ENCODE assay signal across 8 cellular contexts in the genomic region with DNA sequence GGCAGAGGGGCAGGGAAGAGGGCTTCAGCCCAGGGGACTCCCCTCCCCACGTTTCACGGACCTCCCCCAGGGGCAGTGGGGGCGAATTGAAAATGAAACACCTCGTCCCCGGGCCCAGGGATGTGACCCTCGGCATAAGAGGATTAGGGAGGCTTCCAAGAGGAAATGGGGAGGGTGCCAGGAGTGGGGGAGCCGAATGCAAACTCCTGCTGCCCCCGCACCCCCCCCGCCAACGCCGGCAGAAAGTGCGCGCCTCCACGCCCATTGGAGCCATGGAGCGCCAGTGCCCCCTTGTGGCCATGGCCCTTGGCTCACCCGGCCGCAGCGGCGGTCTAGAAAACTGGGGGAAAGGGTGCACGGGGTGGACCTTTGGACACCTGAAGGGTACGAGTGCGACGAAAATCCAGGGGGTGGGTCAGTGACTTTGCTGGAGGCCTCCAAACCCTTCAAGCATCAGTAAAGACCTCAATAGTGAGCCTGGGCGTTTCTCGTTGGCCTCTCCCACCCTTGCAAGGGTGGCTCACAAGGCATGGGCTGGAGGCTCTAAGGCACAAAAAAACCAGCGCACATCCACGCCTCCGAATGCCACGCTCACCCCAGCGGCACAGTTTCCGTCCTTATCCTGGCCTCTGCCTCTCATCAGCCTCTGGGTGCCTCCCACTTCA.
DNase-seq lines count a peak whose midpoint lies in the region; ATAC-seq and TF ChIP-seq lines count a peak whose summit lies in the region.

No MANE protein-coding gene starts in this region.

- H3K27me3 ChIP-seq in left ventricle myocardium inferior (ENCODE audit: low read depth) (no peaks in the 10 kb centered on the region), vagina (no peaks in the 10 kb centered on the region)

- peak overlapping the region; percentile 48 for H3K27ac ChIP-seq in left ventricle myocardium inferior (replicated peaks)
- peak overlapping the region; percentile 74 for H3K27ac ChIP-seq in vagina

- TF ChIP-seq CTCF in GM12865 (IDR thresholded peaks at IDR 0.05; ENCODE audit: insufficient read depth, low read depth, low read length, missing control alignments) (peak; percentile 77), left ventricle myocardium inferior (IDR thresholded peaks at IDR 0.05; ENCODE audit: borderline replicate concordance) (peak; percentile 87), vagina (IDR thresholded peaks at IDR 0.05) (peak; percentile 66 to 85 (median 82))

- TF ChIP-seq POLR2A in vagina (IDR thresholded peaks at IDR 0.05), result no peak

- H3K4me3 ChIP-seq in GM12865 (ENCODE audit: low read depth, low read length), result peak overlapping the region; percentile 37
- peak overlapping the region; percentile 60 for H3K4me3 ChIP-seq in left ventricle myocardium inferior
- peak overlapping the region; percentile 39 to 48 for H3K4me3 ChIP-seq in vagina

- intact Hi-C loops in left ventricle myocardium inferior (cut with micrococcal nuclease) (no loop called here), vagina (cut with DNase I) (loop anchor here (5.0 kb wide), 1 partner anchor 459 kb away; a partner anchor contains a TSS)

- no peaks in the 10 kb centered on the region for H3K4me1 Mint-ChIP-seq in activated naive CD8-positive, alpha-beta T cell treated with anti-CD3 and anti-CD28 coated beads, Interleukin-2, amount 50 U/mL, for 24 hours

- no peaks in the 10 kb centered on the region for H3K36me3 Mint-ChIP-seq in activated naive CD8-positive, alpha-beta T cell treated with anti-CD3 and anti-CD28 coated beads, Interleukin-2, amount 50 U/mL, for 24 hours (ENCODE audit: low read depth)

- no peaks in the 10 kb centered on the region for H3K9me3 ChIP-seq in left ventricle myocardium inferior (replicated peaks)
- H3K9me3 ChIP-seq in vagina, result no peaks in the 10 kb centered on the region

- DNase-seq in GM12865 (ENCODE audit: low read depth) (peak; percentile 29), SK-MEL-5 (ENCODE audit: low read depth, low spot score) (peak; percentile 27), left ventricle myocardium inferior (peak; percentile 67), retina (peak; percentile 80), vagina (ENCODE audit: extremely low spot score in 2 of 2) (no peak), NCI-H187 (lab: John Stamatoyannopoulos, UW) (no peak)
- DNase-seq in activated naive CD8-positive, alpha-beta T cell treated with anti-CD3 and anti-CD28 coated beads, Interleukin-2, amount 50 U/mL, for 24 hours, result peak; percentile 57

- no peaks in the 10 kb centered on the region for H3K36me3 ChIP-seq in left ventricle myocardium inferior
- no peaks in the 10 kb centered on the region for H3K36me3 ChIP-seq in vagina

- H3K9me3 Mint-ChIP-seq in activated naive CD8-positive, alpha-beta T cell treated with anti-CD3 and anti-CD28 coated beads, Interleukin-2, amount 50 U/mL, for 24 hours, result no peaks in the 10 kb centered on the region

- H3K4me3 Mint-ChIP-seq in activated naive CD8-positive, alpha-beta T cell treated with anti-CD3 and anti-CD28 coated beads, Interleukin-2, amount 50 U/mL, for 24 hours, result no peak overlapping the region

- H3K27ac Mint-ChIP-seq in activated naive CD8-positive, alpha-beta T cell treated with anti-CD3 and anti-CD28 coated beads, Interleukin-2, amount 50 U/mL, for 24 hours, result no peak overlapping the region

- no peaks in the 10 kb centered on the region for H3K27me3 Mint-ChIP-seq in activated naive CD8-positive, alpha-beta T cell treated with anti-CD3 and anti-CD28 coated beads, Interleukin-2, amount 50 U/mL, for 24 hours

- H3K4me1 ChIP-seq in left ventricle myocardium inferior, result peaks cover 14% of the 10 kb centered on the region
- no peaks in the 10 kb centered on the region for H3K4me1 ChIP-seq in vagina

- in situ Hi-C loops in SK-MEL-5 (cut with HindIII; ENCODE audit: low pct_unique_long_range_greater_than_20kb, low sequenced_read_pairs), result no loop called here

- ATAC-seq in HG03159 (IDR thresholded peaks at IDR 0.05; ENCODE audit: unreplicated experiment), result peak; percentile 79
- ATAC-seq in activated naive CD8-positive, alpha-beta T cell treated with anti-CD3 and anti-CD28 coated beads, Interleukin-2, amount 50 U/mL, for 24 hours, result no peak

Comparison
In these comparisons a context has a peak if more than half of its experiments do, and no peak if none do; other contexts are left out.
1. DNase-seq: peak in GM12865 (single experiment), SK-MEL-5 (single experiment), activated naive CD8-positive, alpha-beta T cell treated with anti-CD3 and anti-CD28 coated beads, Interleukin-2, amount 50 U/mL, for 24 hours (single experiment), left ventricle myocardium inferior (single experiment) and retina (single experiment); none in vagina (0 of 2) and NCI-H187 (0 of 2).
2. Peak in every context shown above with its lines, with median percentiles within 50 percentile points of each other: H3K4me3 ChIP-seq and CTCF ChIP-seq.